In the genomic region with DNA sequence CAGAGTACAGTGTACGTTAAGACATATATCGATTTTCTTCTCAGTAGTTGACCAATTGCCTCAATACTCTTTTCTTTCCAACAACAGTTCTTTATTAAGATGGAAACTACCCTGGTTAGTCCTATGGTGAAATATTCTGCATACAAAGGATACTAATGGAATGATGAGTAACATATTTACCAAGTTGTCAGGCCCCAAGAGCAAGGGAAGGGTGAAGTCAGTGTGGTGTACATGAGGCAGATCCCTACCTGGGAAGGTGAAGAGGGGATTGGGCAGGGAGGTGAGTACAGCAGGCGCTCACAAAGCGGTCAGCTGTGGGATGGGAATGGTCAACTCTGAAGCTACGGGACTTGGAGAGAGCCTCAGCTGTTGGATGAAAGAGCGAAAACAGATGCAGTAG, we compare ENCODE assay signal across 23 cellular contexts. TPM values are rescaled to one million over a fixed set of nuclear protein-coding genes. Genes with fewer than 3 reads are reported as not detected.
"Had no signal": no experiment of that assay in that cellular context is flagged by ENCODE, and none has a peak within 500 bp of the region (broad histone marks: within the 10 kb centered on the region; RNA-seq: fewer than 3 reads in every experiment).

No MANE protein-coding gene starts in this region.

- ATAC-seq: activated CD8-positive, alpha-beta T cell treated with anti-CD3 and anti-CD28 coated beads, Interleukin-2, amount 10 ng/mL, durations not matched to agents 7 days and 5 days; activated T-cell treated with anti-CD3 and anti-CD28 coated beads, Interleukin-2, amount 50 U/mL, for 4 hours; esophagus mucosa; left lung had no signal

- H3K4me1 Mint-ChIP-seq: activated naive CD4-positive, alpha-beta T cell treated with anti-CD3 and anti-CD28 coated beads, Interleukin-2, amount 50 U/mL, for 24 hours; nephron had no signal

- H3K4me3 ChIP-seq: ascending aorta, left lung, tibial nerve, uterus had no signal

- DNase-seq: activated CD4-positive, alpha-beta T cell treated with anti-CD3 and anti-CD28 coated beads for 48 hours; activated CD4-positive, CD25-positive, alpha-beta regulatory T cell; activated CD8-positive, alpha-beta T cell treated with anti-CD3 and anti-CD28 coated beads, Interleukin-2, amount 10 ng/mL, durations not matched to agents 7 days and 5 days; activated effector memory CD4-positive, alpha-beta T cell treated with Interleukin-2 at 50 U/mL for 16 hours; activated T-cell treated with anti-CD3 and anti-CD28 coated beads, Interleukin-2, amount 50 U/mL, for 4 hours; cerebellar nuclear complex; cortex of kidney; foreskin fibroblast; hippocampal formation; islet precursor cell; left lung; midbrain; nucleus accumbens; stimulated activated CD4-positive, alpha-beta T cell treated with anti-CD3 and anti-CD28 coated beads, Interleukin-2, amount 100 ng/mL, for 48 hours; T-helper 1 cell; T-helper 9 cell; uterus had no signal

- H3K4me1 ChIP-seq: ascending aorta, left lung, tibial nerve, uterus had no signal

- H3K27ac Mint-ChIP-seq: activated CD8-positive, alpha-beta T cell treated with anti-CD3 and anti-CD28 coated beads, Interleukin-2, amount 10 ng/mL, durations not matched to agents 7 days and 5 days; activated naive CD4-positive, alpha-beta T cell treated with anti-CD3 and anti-CD28 coated beads, Interleukin-2, amount 50 U/mL, for 24 hours; nephron; stimulated activated naive CD8-positive, alpha-beta T cell treated with anti-CD3 and anti-CD28 coated beads, Interleukin-15, Interleukin-2, amounts not matched to agents 100 ng/mL and 50 ng/mL, for 24 hours had no signal

- H3K4me3 Mint-ChIP-seq: activated CD8-positive, alpha-beta T cell treated with anti-CD3 and anti-CD28 coated beads, Interleukin-2, amount 10 ng/mL, durations not matched to agents 7 days and 5 days; activated naive CD4-positive, alpha-beta T cell treated with anti-CD3 and anti-CD28 coated beads, Interleukin-2, amount 50 U/mL, for 24 hours; activated T-cell treated with anti-CD3 and anti-CD28 coated beads, Interleukin-2, amount 50 U/mL, for 4 hours; nephron; stimulated activated naive CD8-positive, alpha-beta T cell treated with anti-CD3 and anti-CD28 coated beads, Interleukin-15, Interleukin-2, amounts not matched to agents 100 ng/mL and 50 ng/mL, for 24 hours had no signal

- H3K27me3 ChIP-seq: ascending aorta, left lung, tibial nerve, uterus had no signal

- H3K9me3 ChIP-seq: ascending aorta, left lung, tibial nerve, uterus had no signal

- H3K27ac ChIP-seq: ascending aorta, left lung, tibial nerve, uterus had no signal

- H3K36me3 Mint-ChIP-seq: activated naive CD4-positive, alpha-beta T cell treated with anti-CD3 and anti-CD28 coated beads, Interleukin-2, amount 50 U/mL, for 24 hours had no signal

- H3K27me3 Mint-ChIP-seq: activated naive CD4-positive, alpha-beta T cell treated with anti-CD3 and anti-CD28 coated beads, Interleukin-2, amount 50 U/mL, for 24 hours; stimulated activated naive CD8-positive, alpha-beta T cell treated with anti-CD3 and anti-CD28 coated beads, Interleukin-15, Interleukin-2, amounts not matched to agents 100 ng/mL and 50 ng/mL, for 24 hours had no signal

- H3K9me3 Mint-ChIP-seq: activated naive CD4-positive, alpha-beta T cell treated with anti-CD3 and anti-CD28 coated beads, Interleukin-2, amount 50 U/mL, for 24 hours; activated T-cell treated with anti-CD3 and anti-CD28 coated beads, Interleukin-2, amount 50 U/mL, for 4 hours; nephron; stimulated activated naive CD8-positive, alpha-beta T cell treated with anti-CD3 and anti-CD28 coated beads, Interleukin-15, Interleukin-2, amounts not matched to agents 100 ng/mL and 50 ng/mL, for 24 hours had no signal

- H3K36me3 ChIP-seq: ascending aorta, left lung, tibial nerve, uterus had no signal

RNA-seq across cellular contexts. Expression of a gene that starts 29.7 kb away (rescaled TPM):
- total RNA-seq: activated CD8-positive, alpha-beta T cell treated with anti-CD3 and anti-CD28 coated beads, Interleukin-2, amount 10 ng/mL, durations not matched to agents 7 days and 5 days had no signal
